19 cellular contexts compared by ENCODE assay signal in the genomic region with DNA sequence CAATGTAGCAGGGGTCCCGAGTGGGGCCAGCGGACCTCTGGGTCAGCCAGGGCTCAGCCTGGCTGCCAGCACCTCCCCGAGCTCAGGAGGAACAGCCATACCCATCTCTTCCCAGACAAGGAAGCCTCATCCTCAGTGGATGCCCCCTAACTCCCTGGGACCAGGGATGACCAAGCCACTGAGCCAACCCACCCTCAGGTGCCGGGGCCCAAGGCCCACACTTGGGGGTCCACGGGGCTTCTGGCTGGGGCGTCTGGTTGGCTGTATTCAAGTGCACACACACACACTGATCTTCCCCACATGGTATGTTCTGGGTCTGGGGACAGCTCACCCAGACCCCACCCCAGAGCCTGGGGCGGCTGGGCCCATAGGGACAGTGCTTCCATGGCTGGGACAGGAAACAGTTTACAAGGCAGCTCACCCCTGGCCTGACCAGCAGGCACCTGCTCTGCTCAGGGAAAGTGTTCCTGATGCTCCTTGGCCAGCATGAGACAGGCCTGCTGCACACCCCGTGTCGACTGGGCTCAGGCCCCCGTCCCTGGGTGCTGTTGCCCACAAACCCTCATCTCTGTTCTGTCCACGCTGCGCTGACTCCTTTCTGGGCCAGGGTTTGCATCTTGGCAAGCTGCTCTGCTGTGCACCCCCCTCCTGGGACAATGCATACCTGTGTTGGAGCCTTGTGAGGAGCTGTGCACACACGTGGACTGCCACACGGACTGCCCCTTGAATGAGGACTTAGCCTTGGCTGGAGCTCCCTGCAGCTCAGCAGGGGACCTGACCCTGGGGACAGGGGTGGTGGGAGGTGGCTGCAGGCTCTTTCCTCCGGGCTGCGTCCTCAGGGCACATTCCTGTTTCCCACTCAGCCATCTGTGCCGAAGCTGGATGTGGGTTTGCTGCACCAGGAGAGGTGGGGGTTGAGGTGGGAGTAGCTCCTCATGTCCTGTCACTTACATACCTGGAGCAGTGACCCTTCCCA. TPM values are rescaled to one million over a fixed set of nuclear protein-coding genes. Genes with fewer than 3 reads are reported as not detected.
A peak's percentile ranks its signal among the peaks of the same experiment; 100 is the strongest.
DNase-seq lines count a peak whose midpoint lies in the region; ATAC-seq and TF ChIP-seq lines count a peak whose summit lies in the region.
"Had no signal": no experiment of that assay in that cellular context is flagged by ENCODE, and none has a peak within 500 bp of the region (broad histone marks: within the 10 kb centered on the region; RNA-seq: fewer than 3 reads in every experiment).

No MANE protein-coding gene starts in this region.

- peak; percentile 19 for DNase-seq in D341Med (ENCODE audit: low spot score)
- no peak for DNase-seq in RWPE1 (ENCODE audit: low spot score)
- DNase-seq in islet precursor cell = peak; percentile 71
- peak; percentile 74 for DNase-seq in posterior vena cava (ENCODE audit: low spot score)
- DNase-seq in NCI-H2196 (lab: John Stamatoyannopoulos, UW; ENCODE audit: unreplicated experiment) = no peak
- no peak for DNase-seq in DMS 273 treated with DMSO at 0.1 percent for 48 hours (lab: John Stamatoyannopoulos, UW)
- no peak for DNase-seq in upper lobe of right lung
- DNase-seq in SW 1271 (lab: John Stamatoyannopoulos, UW) = no peak
- DNase-seq: activated CD4-positive, CD25-positive, alpha-beta regulatory T cell; activated CD8-positive, alpha-beta memory T cell treated with anti-CD3 and anti-CD28 coated beads, Interleukin-2, amount 50 U/mL, for 4 hours; activated naive CD4-positive, alpha-beta T cell treated with anti-CD3 and anti-CD28 coated beads, Interleukin-2, amount 50 U/mL, for 16 hours; effector CD8-positive, alpha-beta T cell; MV-4-11; NCI-H2081 treated with DMSO at 0.1 percent for 48 hours; NCI-H526 treated with DMSO at 0.1 percent for 48 hours; PC-3; T-cell had no signal

- no peaks in the 10 kb centered on the region for H3K27me3 ChIP-seq in upper lobe of right lung

- H3K4me1 ChIP-seq in upper lobe of right lung = peaks cover 45% of the 10 kb centered on the region

- ATAC-seq in upper lobe of right lung = no peak
- ATAC-seq: PC-3, T-cell had no signal

- TF ChIP-seq CTCF in RWPE1 (conservative IDR thresholded peaks at IDR 0.05; ENCODE audit: low read depth) = no peak
- no peak for TF ChIP-seq CTCF in upper lobe of right lung (IDR thresholded peaks at IDR 0.05)

- CTCF ChIA-PET in RWPE1 (lab: Yijun Ruan, JAX) = interaction anchor here (0.9 to 1.8 kb wide), 2 partner anchors 44 to 50 kb away, joined by 4 to 10 read pairs; no protein-coding TSS in a partner anchor

- intact Hi-C loops in posterior vena cava (cut with DNase I) = loop anchor here (2.0 to 5.0 kb wide), 2 partner anchors 43 to 46 kb away; no protein-coding TSS in a partner anchor
- intact Hi-C loops in upper lobe of right lung (cut with DNase I) = loop anchor here (5.0 kb wide), 1 partner anchor 41 kb away; no protein-coding TSS in a partner anchor

- POLR2A ChIA-PET in RWPE1 (lab: Yijun Ruan, JAX; ENCODE audit: low non-redundant PET) = no interaction called here

- no peaks in the 10 kb centered on the region for H3K9me3 ChIP-seq in upper lobe of right lung
- H3K9me3 ChIP-seq: prostate gland, thoracic aorta had no signal

- H3K36me3 ChIP-seq in upper lobe of right lung = peaks cover 35% of the 10 kb centered on the region

- no peak overlapping the region for H3K4me3 ChIP-seq in upper lobe of right lung
- H3K4me3 ChIP-seq: prostate gland, thoracic aorta had no signal

- H3K27ac ChIP-seq in RWPE1 = peak overlapping the region; percentile 85
- no peak overlapping the region for H3K27ac ChIP-seq in upper lobe of right lung
- H3K27ac ChIP-seq: thoracic aorta had no signal

RNA-seq across cellular contexts. Expression of a gene that starts 7.9 kb away (rescaled TPM):
- 10 to 100 TPM; 83.1 to 86.9 TPM for total RNA-seq in posterior vena cava
- total RNA-seq in upper lobe of right lung = 114 TPM

RNA-seq across cellular contexts. Expression of a gene that starts 15.1 kb away (rescaled TPM):
- 10 to 100 TPM; 50.3 to 57.6 TPM for total RNA-seq in posterior vena cava
- total RNA-seq in upper lobe of right lung = 58.7 TPM

RNA-seq across cellular contexts. Expression of a gene that starts 34.1 kb away (rescaled TPM):
- total RNA-seq in posterior vena cava (10 to 100 TPM; 10.4 to 95.3 TPM), upper lobe of right lung (6.3 TPM)

RNA-seq across cellular contexts. Expression of a gene that starts 46.7 kb away (rescaled TPM):
- 100 to 1,000 TPM; 118 to 119 TPM for total RNA-seq in posterior vena cava
- total RNA-seq in upper lobe of right lung = 131 TPM

RNA-seq across cellular contexts. Expression of a gene that starts 55.0 kb away (rescaled TPM):
- total RNA-seq in posterior vena cava (10 to 100 TPM; 11.0 to 22.5 TPM), upper lobe of right lung (54.0 TPM)

Comparison
In these comparisons a context has a peak if more than half of its experiments do, and no peak if none do; other contexts are left out.
1. DNase-seq: peak in D341Med (single experiment), islet precursor cell (single experiment) and posterior vena cava (single experiment); none in RWPE1 (single experiment), NCI-H2196 (single experiment), DMS 273 treated with DMSO at 0.1 percent for 48 hours (single experiment), upper lobe of right lung (single experiment) and SW 1271 (0 of 2).